Comparison of ENCODE assay signal across 1 cellular context in the genomic region with DNA sequence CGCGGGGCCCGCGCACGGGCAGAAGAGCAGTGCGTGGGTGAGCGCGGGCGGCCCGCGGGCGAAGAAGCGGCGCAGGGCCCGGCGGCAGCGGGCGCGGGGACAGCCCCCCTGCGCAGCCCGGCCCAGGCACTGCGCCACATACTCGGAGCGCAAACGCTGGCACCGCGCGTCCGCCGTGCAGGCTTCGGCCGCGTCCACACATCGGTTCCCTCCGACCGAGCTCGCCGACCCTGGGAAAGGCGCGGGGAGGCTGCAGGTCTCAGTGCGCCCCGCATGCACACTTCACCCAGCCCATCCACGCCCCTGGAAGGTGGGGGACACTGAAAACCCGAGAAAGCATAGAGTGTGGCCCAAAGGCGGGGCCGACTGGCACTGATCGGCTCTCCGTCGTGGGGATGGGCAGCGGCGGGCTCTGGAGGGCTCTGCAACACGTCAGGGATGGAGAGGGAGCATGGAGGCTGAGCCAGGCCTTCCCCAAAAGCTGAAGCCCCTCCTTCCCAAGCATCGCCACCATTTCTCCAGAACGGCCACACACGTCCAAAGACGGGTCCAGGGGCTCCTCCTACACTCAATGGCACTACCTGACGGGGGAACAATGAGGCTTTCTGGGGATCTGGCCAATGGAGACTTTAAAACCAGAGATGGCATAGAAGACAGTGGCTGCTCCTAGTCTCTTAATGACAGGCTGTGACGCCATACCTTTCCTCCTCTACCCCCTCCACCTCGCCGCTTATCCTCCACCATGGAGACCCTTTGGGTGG.
TF ChIP-seq lines count a peak whose summit lies in the region.

No MANE protein-coding gene starts in this region.

TF ChIP-seq in endothelial cell of umbilical vein, 7 proteins besides CTCF, POLR2A, EP300 and RAD21:
- TF ChIP-seq FOS (IDR thresholded peaks at IDR 0.05; ENCODE audit: borderline replicate concordance, insufficient read depth, low read length) (no peak), EZH2 (IDR thresholded peaks at IDR 0.05; ENCODE audit: borderline replicate concordance, low read depth, low read length, severe bottlenecking) (peak; percentile 91)
